9 cellular contexts compared by ENCODE assay signal in genomic region chr2:165697727-165698620, GRCh38.
A peak's percentile ranks its signal among the peaks of the same experiment; 100 is the strongest.
DNase-seq lines count a peak whose midpoint lies in the region; ATAC-seq and TF ChIP-seq lines count a peak whose summit lies in the region.
"Had no signal": no experiment of that assay in that cellular context is flagged by ENCODE, and none has a peak within 500 bp of the region (broad histone marks: within the 10 kb centered on the region; RNA-seq: fewer than 3 reads in every experiment).

No MANE protein-coding gene starts in this region.

- H3K9me2 ChIP-seq in SK-N-SH (no peaks in the 10 kb centered on the region), GM23248 (ENCODE audit: insufficient read depth) (no peaks in the 10 kb centered on the region)

- H3K9ac ChIP-seq in SK-N-SH = no peak overlapping the region
- no peak overlapping the region for H3K9ac ChIP-seq in GM23248

- CTCF ChIA-PET in SK-N-SH (lab: Yijun Ruan, JAX) = interaction anchor here (0.7 to 3.8 kb wide), 23 partner anchors 9 to 320 kb away, joined by 3 to 24 read pairs (median 3); no protein-coding TSS in a partner anchor

- peaks cover 5 to 13% of the 10 kb centered on the region in 2 experiments; a peak in 3 of 4 replicates for H3K4me1 ChIP-seq in SK-N-SH (ENCODE audit: control insufficient read depth in 1 of 2, insufficient read depth in 2 of 2, low read depth in 1 of 2, low read length in 1 of 2)
- no peaks in the 10 kb centered on the region for H3K4me1 ChIP-seq in GM23248 (ENCODE audit: insufficient read depth)
- H3K4me1 ChIP-seq: adrenal gland, esophagus squamous epithelium had no signal

- TF ChIP-seq RAD21 in SK-N-SH (IDR thresholded peaks at IDR 0.05; ENCODE audit: low read length) = no peak

- H4K20me1 ChIP-seq in SK-N-SH (ENCODE audit: insufficient read depth) (no peaks in the 10 kb centered on the region), GM23248 (ENCODE audit: insufficient read depth) (no peaks in the 10 kb centered on the region)

- H3K4me3 ChIP-seq in SK-N-SH (ENCODE audit: low read depth in 2 of 2, low read length in 1 of 2) (no peak overlapping the region), GM23248 (no peak overlapping the region)
- H3K4me3 ChIP-seq: adrenal gland, esophagus squamous epithelium had no signal

- ATAC-seq in GM21381 (IDR thresholded peaks at IDR 0.05; ENCODE audit: unreplicated experiment) (peak; percentile 8), HG03280 (IDR thresholded peaks at IDR 0.05; ENCODE audit: unreplicated experiment) (peak; percentile 15)

- H3K79me2 ChIP-seq in SK-N-SH (ENCODE audit: insufficient read depth) = no peaks in the 10 kb centered on the region
- no peaks in the 10 kb centered on the region for H3K79me2 ChIP-seq in GM23248 (ENCODE audit: insufficient read depth)

- H3K27ac ChIP-seq in SK-N-SH (ENCODE audit: low read depth in 2 of 2, low read length in 1 of 2) (peak overlapping the region in 1 of 2 experiments; percentile 48; a peak in 2 of 4 replicates), GM23248 (no peak overlapping the region)
- H3K27ac ChIP-seq: adrenal gland, esophagus squamous epithelium had no signal

- POLR2A ChIA-PET in SK-N-SH (lab: Yijun Ruan, JAX) = no interaction called here

- WGBS in SK-N-SH (ENCODE audit: low lambda C conversion rate) = 79% methylated on average over 4 of the region's 4 CpGs
- 83 to 90% methylated on average over 4 of the region's 4 CpGs for WGBS in GM23248 (ENCODE audit: low coverage in 1 of 2, low lambda C conversion rate in 2 of 2, missing lambda C conversion rate in 2 of 2), 2 experiments

- in situ Hi-C loops in GM23248 (cut with MboI) = no loop called here

- H3K4me2 ChIP-seq in SK-N-SH = no peak overlapping the region
- H3K4me2 ChIP-seq in GM23248 (ENCODE audit: unreplicated experiment) = no peak overlapping the region

- H3K27me3 ChIP-seq in SK-N-SH (ENCODE audit: insufficient read depth) (no peaks in the 10 kb centered on the region), GM23248 (replicated peaks; ENCODE audit: insufficient read depth) (no peaks in the 10 kb centered on the region; the same call in 1 of the 2 replicates)
- H3K27me3 ChIP-seq: adrenal gland, esophagus squamous epithelium had no signal

- TF ChIP-seq CTCF in SK-N-SH (IDR thresholded peaks at IDR 0.05) = no peak

- DNase-seq in SK-N-SH (no peak), retina (peak; percentile 85), medulla oblongata (ENCODE audit: extremely low spot score) (no peak), GM23248 (no peak), mucosa of gallbladder (ENCODE audit: low spot score) (no peak)
- DNase-seq: esophagus squamous epithelium had no signal

- H3K36me3 ChIP-seq in SK-N-SH (replicated peaks in 1 of 2; ENCODE audit: control insufficient read depth in 1 of 2, insufficient read depth in 2 of 2, low read length in 1 of 2) (no peaks in the 10 kb centered on the region), GM23248 (ENCODE audit: low read depth) (no peaks in the 10 kb centered on the region)
- H3K36me3 ChIP-seq: adrenal gland, esophagus squamous epithelium had no signal

- H3K9me3 ChIP-seq in SK-N-SH (no peaks in the 10 kb centered on the region), GM23248 (ENCODE audit: low read depth) (no peaks in the 10 kb centered on the region)
- H3K9me3 ChIP-seq: adrenal gland, esophagus squamous epithelium had no signal

- H3F3A ChIP-seq in SK-N-SH (replicated peaks; ENCODE audit: insufficient read depth) = no peaks in the 10 kb centered on the region
- H3F3A ChIP-seq in GM23248 (ENCODE audit: insufficient read depth) = no peaks in the 10 kb centered on the region

- peak overlapping the region; percentile 32; the same call in 1 of the 2 replicates for H2AFZ ChIP-seq in SK-N-SH (ENCODE audit: low read depth)
- H2AFZ ChIP-seq in GM23248 = no peak overlapping the region

- no peak for TF ChIP-seq EP300 in SK-N-SH (IDR thresholded peaks at IDR 0.05; ENCODE audit: borderline replicate concordance in 1 of 2, low read depth in 1 of 2, low read length in 1 of 2)

TF ChIP-seq in SK-N-SH, 30 proteins besides CTCF, POLR2A, EP300 and RAD21:
- TF ChIP-seq TEAD4 (IDR thresholded peaks at IDR 0.05; ENCODE audit: borderline replicate concordance, insufficient read depth) (no peak), GATA2 (CRISPR knock-in tag; IDR thresholded peaks at IDR 0.05) (no peak), TAF1 (IDR thresholded peaks at IDR 0.05; ENCODE audit: borderline replicate concordance, low read depth, low read length) (no peak), CHD2 (IDR thresholded peaks at IDR 0.05; ENCODE audit: low read length, partially characterized antibody) (no peak), ELF1 (IDR thresholded peaks at IDR 0.05) (no peak), RCOR1 (IDR thresholded peaks at IDR 0.05; ENCODE audit: low read length) (no peak), POLR2AphosphoS5 (IDR thresholded peaks at IDR 0.05; ENCODE audit: low read depth, low read length) (no peak)
- TF ChIP-seq, protein P1, sequence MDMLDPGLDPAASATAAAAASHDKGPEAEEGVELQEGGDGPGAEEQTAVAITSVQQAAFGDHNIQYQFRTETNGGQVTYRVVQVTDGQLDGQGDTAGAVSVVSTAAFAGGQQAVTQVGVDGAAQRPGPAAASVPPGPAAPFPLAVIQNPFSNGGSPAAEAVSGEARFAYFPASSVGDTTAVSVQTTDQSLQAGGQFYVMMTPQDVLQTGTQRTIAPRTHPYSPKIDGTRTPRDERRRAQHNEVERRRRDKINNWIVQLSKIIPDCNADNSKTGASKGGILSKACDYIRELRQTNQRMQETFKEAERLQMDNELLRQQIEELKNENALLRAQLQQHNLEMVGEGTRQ (IDR thresholded peaks at IDR 0.05; ENCODE audit: borderline replicate concordance, low read depth, low read length) = no peak
